In genomic region chr18:58911241-58911640, GRCh38 we compare ENCODE assay signal across 11 cellular contexts. TPM values are rescaled to one million over a fixed set of nuclear protein-coding genes. Genes with fewer than 3 reads are reported as not detected.
A peak's percentile ranks its signal among the peaks of the same experiment; 100 is the strongest.
DNase-seq lines count a peak whose midpoint lies in the region; ATAC-seq, FAIRE-seq and TF ChIP-seq lines count a peak whose summit lies in the region.
"Had no signal": no experiment of that assay in that cellular context is flagged by ENCODE, and none has a peak within 500 bp of the region (broad histone marks: within the 10 kb centered on the region; RNA-seq: fewer than 3 reads in every experiment).

No MANE protein-coding gene starts in this region.

- H3K27me3 ChIP-seq in HUES64 (ENCODE audit: insufficient read depth, low read length): no peaks in the 10 kb centered on the region
- H3K27me3 ChIP-seq in mesenchymal stem cell (ENCODE audit: control insufficient read depth in 1 of 2, insufficient read depth in 1 of 2, low read length in 2 of 2): no peaks in the 10 kb centered on the region
- H3K27me3 ChIP-seq in thyroid gland: no peaks in the 10 kb centered on the region

- H3K4ac ChIP-seq in mesenchymal stem cell (ENCODE audit: low read depth in 1 of 2, low read length in 2 of 2): peak overlapping the region in 1 of 2 experiments; percentile 7

- H3K27ac ChIP-seq in HUES64 (ENCODE audit: low read depth, low read length): peak overlapping the region; percentile 32
- peak overlapping the region; percentile 55 for H3K27ac ChIP-seq in cingulate gyrus (ENCODE audit: low read depth, low read length)
- no peak overlapping the region for H3K27ac ChIP-seq in mesenchymal stem cell (ENCODE audit: low read length, poor library complexity, severe bottlenecking)
- H3K27ac ChIP-seq in thyroid gland: peak overlapping the region; percentile 74 to 92 (median 81)

- FAIRE-seq in urothelium cell line (lab: Jason Lieb, UNC): no peak

- H3K9ac ChIP-seq in HUES64 (ENCODE audit: low read depth, low read length): 0 out of 2 replicates have a peak overlapping the region, but pooled peaks have one; percentile 23
- H3K9ac ChIP-seq in mesenchymal stem cell (ENCODE audit: low read length): peak overlapping the region; percentile 50

- TF ChIP-seq CTCF in thyroid gland (IDR thresholded peaks at IDR 0.05): no peak

- H2AK5ac ChIP-seq in mesenchymal stem cell (ENCODE audit: low read length, severe bottlenecking): no peak overlapping the region

- peak overlapping the region; percentile 57 to 61 for H3K18ac ChIP-seq in mesenchymal stem cell (ENCODE audit: low read depth in 1 of 2, low read length in 2 of 2)

- TF ChIP-seq POLR2A in thyroid gland (IDR thresholded peaks at IDR 0.05): no peak

- H4K8ac ChIP-seq in mesenchymal stem cell (ENCODE audit: low read length): peak overlapping the region; percentile 16

- H3K4me2 ChIP-seq in mesenchymal stem cell (ENCODE audit: low read length, poor library complexity, severe bottlenecking): no peak overlapping the region

- no peak overlapping the region for H2BK5ac ChIP-seq in mesenchymal stem cell (ENCODE audit: low read depth, low read length, poor library complexity, severe bottlenecking)

- H4K91ac ChIP-seq in mesenchymal stem cell (ENCODE audit: low read length): no peak overlapping the region

- peak overlapping the region in 1 of 2 experiments; percentile 45 for H2BK12ac ChIP-seq in mesenchymal stem cell (ENCODE audit: low read length in 2 of 2)

- no peak overlapping the region for H2AFZ ChIP-seq in mesenchymal stem cell (ENCODE audit: low read depth, low read length)

- intact Hi-C loops in thyroid gland (cut with DNase I): no loop called here

- peaks cover 49% of the 10 kb centered on the region for H3K36me3 ChIP-seq in HUES64 (ENCODE audit: insufficient read depth, low read length)
- H3K36me3 ChIP-seq in mesenchymal stem cell (ENCODE audit: control insufficient read depth in 1 of 2, insufficient read depth in 2 of 2, low read depth in 1 of 2, low read length in 2 of 2): peaks cover 8 to 15% of the 10 kb centered on the region in 2 experiments
- no peaks in the 10 kb centered on the region for H3K36me3 ChIP-seq in thyroid gland

- peak; percentile 43 for DNase-seq in mesenchymal stem cell
- DNase-seq in thyroid gland: no peak
- DNase-seq in stimulated activated CD4-positive, alpha-beta T cell treated with anti-CD3 and anti-CD28 coated beads, Interleukin-2, amount 100 ng/mL, for 48 hours: no peak
- no peak for DNase-seq in inferior parietal cortex (ENCODE audit: extremely low spot score)
- no peak for DNase-seq in urothelium cell line (ENCODE audit: low spot score)
- DNase-seq: DND-41, GOT3, NCI-H1436 had no signal

- H3K23ac ChIP-seq in mesenchymal stem cell (ENCODE audit: low read length in 2 of 2): peak overlapping the region in 1 of 2 experiments; percentile 34

- H3K79me1 ChIP-seq in mesenchymal stem cell (replicated peaks; ENCODE audit: low read length, poor library complexity, severe bottlenecking): peaks cover 23% of the 10 kb centered on the region

- H3K4me1 ChIP-seq in HUES64 (ENCODE audit: insufficient read depth, low read length): peaks cover 73% of the 10 kb centered on the region
- H3K4me1 ChIP-seq in mesenchymal stem cell (ENCODE audit: control insufficient read depth, insufficient read depth, low read depth, low read length): peaks cover 23% of the 10 kb centered on the region
- peaks cover 23 to 38% of the 10 kb centered on the region in 2 donors for H3K4me1 ChIP-seq in thyroid gland

- no peak overlapping the region for H2BK15ac ChIP-seq in mesenchymal stem cell (ENCODE audit: low read depth, poor library complexity, severe bottlenecking)

- no peak for ATAC-seq in GM21529 (IDR thresholded peaks at IDR 0.05; ENCODE audit: unreplicated experiment)

- no peaks in the 10 kb centered on the region for H3K9me3 ChIP-seq in HUES64 (ENCODE audit: insufficient read depth, low read depth, low read length)
- H3K9me3 ChIP-seq in mesenchymal stem cell (ENCODE audit: control insufficient read depth, low read length): no peaks in the 10 kb centered on the region
- H3K9me3 ChIP-seq in thyroid gland: no peaks in the 10 kb centered on the region

- H2BK120ac ChIP-seq in mesenchymal stem cell (ENCODE audit: low read depth, low read length): no peak overlapping the region

- H3K14ac ChIP-seq in mesenchymal stem cell (ENCODE audit: low read length in 2 of 2): peak overlapping the region in 1 of 2 experiments; percentile 80

- WGBS in HUES64: 88% methylated on average over 4 of the region's 4 CpGs
- 88% methylated on average over 4 of the region's 4 CpGs for WGBS in mesenchymal stem cell
- WGBS in thyroid gland, 2 donors: 55 to 70% methylated on average over 4 of the region's 4 CpGs

- H3K4me3 ChIP-seq in HUES64 (ENCODE audit: low read length) (no peak overlapping the region), mesenchymal stem cell (ENCODE audit: insufficient read depth in 1 of 2, low read depth in 1 of 2, low read length in 2 of 2) (peak overlapping the region in 1 of 2 experiments; percentile 52), thyroid gland (replicated peaks in 1 of 3) (no peak overlapping the region)

RNA-seq across cellular contexts. Expression of gene ZNF532, which starts 46.6 kb away (rescaled TPM):
- 106 TPM for polyA plus RNA-seq in HUES64 (2013, experiment 1 of 2)
- polyA plus RNA-seq in HUES64 (2013, experiment 2 of 2): 100 TPM
- polyA plus RNA-seq in mesenchymal stem cell (2013, experiment 1 of 2): 65.7 TPM
- 65.9 TPM for polyA plus RNA-seq in mesenchymal stem cell (2013, experiment 2 of 2)
- 100 to 1,000 TPM in 3 of 4 donors, 10 to 100 TPM in 1; 80.2 to 111 (median 109) TPM for total RNA-seq in thyroid gland
